In genomic region chr4:119774840-119775239, GRCh38 we compare ENCODE assay signal across 22 cellular contexts.
"Had no signal": no experiment of that assay in that cellular context is flagged by ENCODE, and none has a peak within 500 bp of the region (broad histone marks: within the 10 kb centered on the region; RNA-seq: fewer than 3 reads in every experiment).

No MANE protein-coding gene starts in this region.

- H3K27ac Mint-ChIP-seq: naive thymus-derived CD4-positive, alpha-beta T cell; nephron progenitor cell; stimulated activated naive CD8-positive, alpha-beta T cell treated with anti-CD3 and anti-CD28 coated beads, Interleukin-15, amount 100 ng/mL, for 72 hours had no signal

- H3K4me1 Mint-ChIP-seq: naive thymus-derived CD4-positive, alpha-beta T cell; nephron progenitor cell; stimulated activated naive CD8-positive, alpha-beta T cell treated with anti-CD3 and anti-CD28 coated beads, Interleukin-15, amount 100 ng/mL, for 72 hours had no signal

- H3K4me1 ChIP-seq: prostate gland, right atrium auricular region, suprapubic skin, transverse colon, upper lobe of right lung, uterus had no signal

- H3K36me3 Mint-ChIP-seq: naive thymus-derived CD4-positive, alpha-beta T cell had no signal

- H3K27me3 ChIP-seq: right atrium auricular region, suprapubic skin, transverse colon, upper lobe of right lung, uterus had no signal

- DNase-seq: dorsolateral prefrontal cortex; effector CD4-positive, alpha-beta T cell; mesenchymal stem cell; midbrain; naive thymus-derived CD4-positive, alpha-beta T cell; nephron progenitor cell; nucleus accumbens; stimulated activated CD4-positive, alpha-beta T cell treated with anti-CD3 and anti-CD28 coated beads, Interleukin-12 subunit alpha, Interleukin-12 subunit beta, amount 100 ng/mL, for 4 hours; stimulated activated CD4-positive, alpha-beta T cell treated with anti-CD3 and anti-CD28 coated beads, Interleukin-1b, Interleukin-23, amount 100 ng/mL, for 48 hours; stimulated activated CD4-positive, alpha-beta T cell treated with anti-CD3 and anti-CD28 coated beads, Interleukin-4, amount 100 ng/mL, for 1 hour; stimulated activated CD8-positive, alpha-beta memory T cell treated with anti-CD3 and anti-CD28 coated beads, Interleukin-4, amount 100 ng/mL, for 48 hours; stimulated activated naive CD4-positive, alpha-beta T cell; stimulated activated naive CD8-positive, alpha-beta T cell treated with anti-CD3 and anti-CD28 coated beads, Interleukin-15, amount 100 ng/mL, for 72 hours; transverse colon; upper lobe of right lung; uterus had no signal

- H3K27ac ChIP-seq: dorsolateral prefrontal cortex, prostate gland, right atrium auricular region, suprapubic skin, transverse colon, upper lobe of right lung, uterus had no signal

- H3K9me3 Mint-ChIP-seq: nephron progenitor cell; stimulated activated naive CD8-positive, alpha-beta T cell treated with anti-CD3 and anti-CD28 coated beads, Interleukin-15, amount 100 ng/mL, for 72 hours had no signal

- H3K27me3 Mint-ChIP-seq: stimulated activated naive CD8-positive, alpha-beta T cell treated with anti-CD3 and anti-CD28 coated beads, Interleukin-15, amount 100 ng/mL, for 72 hours had no signal

- H3K4me3 Mint-ChIP-seq: naive thymus-derived CD4-positive, alpha-beta T cell; nephron progenitor cell; stimulated activated naive CD8-positive, alpha-beta T cell treated with anti-CD3 and anti-CD28 coated beads, Interleukin-15, amount 100 ng/mL, for 72 hours had no signal

- H3K4me2 ChIP-seq: smooth muscle cell had no signal

- H3K9me3 ChIP-seq: prostate gland, right atrium auricular region, suprapubic skin, transverse colon, upper lobe of right lung, uterus had no signal

- ATAC-seq: left lobe of liver; naive thymus-derived CD4-positive, alpha-beta T cell; sciatic nerve; stimulated activated naive CD8-positive, alpha-beta T cell treated with anti-CD3 and anti-CD28 coated beads, Interleukin-15, amount 100 ng/mL, for 72 hours; upper lobe of right lung had no signal

- H3K36me3 ChIP-seq: prostate gland, right atrium auricular region, suprapubic skin, transverse colon, upper lobe of right lung, uterus had no signal

- H3K4me3 ChIP-seq: dorsolateral prefrontal cortex, prostate gland, right atrium auricular region, smooth muscle cell, suprapubic skin, transverse colon, upper lobe of right lung, uterus had no signal
